8 cellular contexts compared by ENCODE assay signal in the genomic region with DNA sequence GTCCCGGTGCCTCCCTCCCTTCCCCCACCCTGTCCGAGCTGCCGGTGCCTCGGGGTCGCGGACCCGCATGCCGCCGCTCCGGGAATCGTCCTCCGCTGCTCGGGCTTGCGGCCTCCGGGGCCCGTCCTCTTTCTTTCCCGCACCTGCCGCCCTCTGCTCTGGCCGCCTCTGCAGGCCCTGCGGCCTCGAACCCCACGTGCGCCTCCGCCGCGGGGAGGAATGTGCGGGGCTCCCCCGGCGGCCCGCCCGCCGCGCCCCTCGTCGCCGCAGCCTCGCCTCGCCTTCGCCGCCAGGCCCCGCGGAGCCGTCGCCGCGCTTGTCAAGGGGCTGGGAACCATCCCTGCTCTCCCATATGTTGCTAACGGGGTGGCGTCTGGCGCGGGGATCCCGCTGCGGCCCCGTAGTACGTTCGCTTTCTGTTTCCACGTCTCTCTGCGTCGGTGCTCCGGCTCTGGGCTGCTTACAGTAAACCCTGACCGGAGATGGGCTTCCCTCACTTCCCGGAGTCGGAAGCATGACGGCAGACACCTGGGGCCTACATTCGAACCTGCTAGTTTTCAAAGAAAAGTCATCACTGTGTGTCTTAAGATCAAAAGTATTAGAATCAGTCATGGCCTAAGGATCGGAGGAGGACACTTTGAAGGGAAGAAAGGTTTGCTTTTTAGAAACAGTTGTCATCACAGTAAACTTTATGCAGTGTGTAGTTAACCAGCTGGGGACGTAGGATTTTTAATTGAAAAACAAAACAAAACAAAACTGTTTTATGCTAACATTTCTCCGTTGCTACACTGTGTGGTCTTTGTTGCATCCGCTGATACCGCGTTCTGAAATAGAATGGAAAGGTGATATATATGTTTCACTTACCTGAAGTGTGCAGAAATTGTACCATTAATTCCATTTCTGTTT.
DNase-seq lines count a peak whose midpoint lies in the region; ATAC-seq and TF ChIP-seq lines count a peak whose summit lies in the region.

No MANE protein-coding gene starts in this region.

- no peaks in the 10 kb centered on the region for H3K27me3 Mint-ChIP-seq in activated naive CD8-positive, alpha-beta T cell treated with anti-CD3 and anti-CD28 coated beads, Interleukin-2, amount 10 ng/mL, durations not matched to agents 7 days and 5 days

- H3K27ac Mint-ChIP-seq in activated naive CD8-positive, alpha-beta T cell treated with anti-CD3 and anti-CD28 coated beads, Interleukin-2, amount 10 ng/mL, durations not matched to agents 7 days and 5 days: peak overlapping the region; percentile 100

- peaks cover 43% of the 10 kb centered on the region for H3K4me1 Mint-ChIP-seq in activated naive CD8-positive, alpha-beta T cell treated with anti-CD3 and anti-CD28 coated beads, Interleukin-2, amount 10 ng/mL, durations not matched to agents 7 days and 5 days

- H3K9ac ChIP-seq in HUES64 (ENCODE audit: low read depth, low read length): peak overlapping the region; percentile 97

- peak; percentile 60 for ATAC-seq in GM21447 (IDR thresholded peaks at IDR 0.05; ENCODE audit: unreplicated experiment)
- peak; percentile 58 for ATAC-seq in SK-N-SH treated with all-trans-retinoic acid at 6 μM for 48 hours
- ATAC-seq in activated naive CD8-positive, alpha-beta T cell treated with anti-CD3 and anti-CD28 coated beads, Interleukin-2, amount 10 ng/mL, durations not matched to agents 7 days and 5 days (ENCODE audit: low read depth): peak; percentile 69
- peak; percentile 21 to 65 (median 56) for ATAC-seq in heart left ventricle
- ATAC-seq in upper lobe of right lung: peak; percentile 78

- intact Hi-C loops in heart left ventricle (cut with DNase I) (loop anchor here in 5 of 10 donors (2.0 to 10.0 kb wide), 7 partner anchors 54 to 234 kb away; a partner anchor contains a TSS), posterior vena cava (cut with DNase I) (no loop called here), upper lobe of right lung (cut with DNase I) (no loop called here)

- H3K36me3 ChIP-seq in HUES64 (ENCODE audit: insufficient read depth, low read length) (peaks cover 6% of the 10 kb centered on the region; the same call in 1 of the 2 replicates), heart left ventricle (peaks cover 0 to under 1% (median 0%) of the 10 kb centered on the region in 9 donors), upper lobe of right lung (no peaks in the 10 kb centered on the region)

- H3K27me3 ChIP-seq in HUES64 (ENCODE audit: insufficient read depth, low read length): no peaks in the 10 kb centered on the region
- no peaks in the 10 kb centered on the region for H3K27me3 ChIP-seq in heart left ventricle
- H3K27me3 ChIP-seq in upper lobe of right lung: no peaks in the 10 kb centered on the region

- H3K4me3 ChIP-seq in HUES64 (ENCODE audit: low read length) (peak overlapping the region; percentile 99), heart left ventricle (peak overlapping the region; percentile 79 to 96 (median 89)), upper lobe of right lung (peak overlapping the region; percentile 89)

- TF ChIP-seq CTCF in heart left ventricle (IDR thresholded peaks at IDR 0.05) (no peak), upper lobe of right lung (IDR thresholded peaks at IDR 0.05) (no peak)

- H3K9me3 ChIP-seq in HUES64 (ENCODE audit: insufficient read depth, low read depth, low read length) (no peaks in the 10 kb centered on the region), heart left ventricle (no peaks in the 10 kb centered on the region), upper lobe of right lung (no peaks in the 10 kb centered on the region)

- DNase-seq in DMS53 (lab: John Stamatoyannopoulos, UW) (peak; percentile 88), heart left ventricle (peak; percentile 60 to 79 (median 68)), posterior vena cava (ENCODE audit: low spot score) (peak; percentile 90), upper lobe of right lung (peak; percentile 84)
- peak; percentile 78 for DNase-seq in activated naive CD8-positive, alpha-beta T cell treated with anti-CD3 and anti-CD28 coated beads, Interleukin-2, amount 10 ng/mL, durations not matched to agents 7 days and 5 days

- H3K4me1 ChIP-seq in HUES64 (ENCODE audit: insufficient read depth, low read length): peaks cover 7% of the 10 kb centered on the region; the same call in 1 of the 2 replicates
- H3K4me1 ChIP-seq in heart left ventricle: peaks cover 0 to 47% (median 24%) of the 10 kb centered on the region in 12 donors
- H3K4me1 ChIP-seq in upper lobe of right lung: peaks cover 15% of the 10 kb centered on the region

- no peak for TF ChIP-seq POLR2A in heart left ventricle (IDR thresholded peaks at IDR 0.05)

- H3K4me3 Mint-ChIP-seq in activated naive CD8-positive, alpha-beta T cell treated with anti-CD3 and anti-CD28 coated beads, Interleukin-2, amount 10 ng/mL, durations not matched to agents 7 days and 5 days: peak overlapping the region; percentile 97

- peaks cover 16% of the 10 kb centered on the region for H3K36me3 Mint-ChIP-seq in activated naive CD8-positive, alpha-beta T cell treated with anti-CD3 and anti-CD28 coated beads, Interleukin-2, amount 10 ng/mL, durations not matched to agents 7 days and 5 days

- under 1% methylated on average over 66 of the region's 70 CpGs for WGBS in HUES64
- 0 to 1% (median 0%) methylated on average over 37 to 70 of the region's 70 CpGs for WGBS in heart left ventricle, 4 donors

- POLR2A ChIA-PET in activated naive CD8-positive, alpha-beta T cell treated with anti-CD3 and anti-CD28 coated beads, Interleukin-2, amount 10 ng/mL, durations not matched to agents 7 days and 5 days (lab: Charles Lee): interaction anchor here (0.6 to 2.1 kb wide), 15 partner anchors 9 to 421 kb away, joined by 3 to 20 read pairs (median 4); a partner anchor contains a TSS

- H3K27ac ChIP-seq in HUES64 (ENCODE audit: low read depth, low read length): peak overlapping the region; percentile 93
- H3K27ac ChIP-seq in heart left ventricle: peak overlapping the region; percentile 86 to 99 (median 96)
- H3K27ac ChIP-seq in upper lobe of right lung: peak overlapping the region; percentile 98

- H3K9me3 Mint-ChIP-seq in activated naive CD8-positive, alpha-beta T cell treated with anti-CD3 and anti-CD28 coated beads, Interleukin-2, amount 10 ng/mL, durations not matched to agents 7 days and 5 days: no peaks in the 10 kb centered on the region

TF ChIP-seq in SK-N-SH treated with all-trans-retinoic acid at 6 μM for 48 hours, 23 proteins besides CTCF, POLR2A, EP300 and RAD21 (continues in another document):
- TF ChIP-seq, protein P1, sequence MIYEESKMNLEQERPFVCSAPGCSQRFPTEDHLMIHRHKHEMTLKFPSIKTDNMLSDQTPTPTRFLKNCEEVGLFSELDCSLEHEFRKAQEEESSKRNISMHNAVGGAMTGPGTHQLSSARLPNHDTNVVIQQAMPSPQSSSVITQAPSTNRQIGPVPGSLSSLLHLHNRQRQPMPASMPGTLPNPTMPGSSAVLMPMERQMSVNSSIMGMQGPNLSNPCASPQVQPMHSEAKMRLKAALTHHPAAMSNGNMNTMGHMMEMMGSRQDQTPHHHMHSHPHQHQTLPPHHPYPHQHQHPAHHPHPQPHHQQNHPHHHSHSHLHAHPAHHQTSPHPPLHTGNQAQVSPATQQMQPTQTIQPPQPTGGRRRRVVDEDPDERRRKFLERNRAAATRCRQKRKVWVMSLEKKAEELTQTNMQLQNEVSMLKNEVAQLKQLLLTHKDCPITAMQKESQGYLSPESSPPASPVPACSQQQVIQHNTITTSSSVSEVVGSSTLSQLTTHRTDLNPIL (CRISPR knock-in tag; IDR thresholded peaks at IDR 0.05; ENCODE audit: low read depth): no peak
- TF ChIP-seq ISL1 (CRISPR knock-in tag; IDR thresholded peaks at IDR 0.05) (no peak), ARNTL (CRISPR knock-in tag; IDR thresholded peaks at IDR 0.05; ENCODE audit: borderline replicate concordance, low read depth) (no peak), ZC3H10 (CRISPR knock-in tag; IDR thresholded peaks at IDR 0.05) (no peak), TCF4 (CRISPR knock-in tag; IDR thresholded peaks at IDR 0.05; ENCODE audit: borderline replicate concordance) (no peak), GLIS3 (CRISPR knock-in tag; IDR thresholded peaks at IDR 0.05) (no peak), ZFP3 (CRISPR knock-in tag; IDR thresholded peaks at IDR 0.05) (no peak), RARB (CRISPR knock-in tag; IDR thresholded peaks at IDR 0.05) (no peak), ZNF565 (CRISPR knock-in tag; conservative IDR thresholded peaks at IDR 0.05; ENCODE audit: low read depth) (no peak), OSR1 (CRISPR knock-in tag; IDR thresholded peaks at IDR 0.05) (no peak), ZNF8 (CRISPR knock-in tag; IDR thresholded peaks at IDR 0.05) (no peak)
- TF ChIP-seq, protein P2, sequence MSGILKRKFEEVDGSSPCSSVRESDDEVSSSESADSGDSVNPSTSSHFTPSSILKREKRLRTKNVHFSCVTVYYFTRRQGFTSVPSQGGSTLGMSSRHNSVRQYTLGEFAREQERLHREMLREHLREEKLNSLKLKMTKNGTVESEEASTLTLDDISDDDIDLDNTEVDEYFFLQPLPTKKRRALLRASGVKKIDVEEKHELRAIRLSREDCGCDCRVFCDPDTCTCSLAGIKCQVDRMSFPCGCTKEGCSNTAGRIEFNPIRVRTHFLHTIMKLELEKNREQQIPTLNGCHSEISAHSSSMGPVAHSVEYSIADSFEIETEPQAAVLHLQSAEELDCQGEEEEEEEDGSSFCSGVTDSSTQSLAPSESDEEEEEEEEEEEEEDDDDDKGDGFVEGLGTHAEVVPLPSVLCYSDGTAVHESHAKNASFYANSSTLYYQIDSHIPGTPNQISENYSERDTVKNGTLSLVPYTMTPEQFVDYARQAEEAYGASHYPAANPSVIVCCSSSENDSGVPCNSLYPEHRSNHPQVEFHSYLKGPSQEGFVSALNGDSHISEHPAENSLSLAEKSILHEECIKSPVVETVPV (CRISPR knock-in tag; IDR thresholded peaks at IDR 0.05): no peak
- TF ChIP-seq, protein P3, sequence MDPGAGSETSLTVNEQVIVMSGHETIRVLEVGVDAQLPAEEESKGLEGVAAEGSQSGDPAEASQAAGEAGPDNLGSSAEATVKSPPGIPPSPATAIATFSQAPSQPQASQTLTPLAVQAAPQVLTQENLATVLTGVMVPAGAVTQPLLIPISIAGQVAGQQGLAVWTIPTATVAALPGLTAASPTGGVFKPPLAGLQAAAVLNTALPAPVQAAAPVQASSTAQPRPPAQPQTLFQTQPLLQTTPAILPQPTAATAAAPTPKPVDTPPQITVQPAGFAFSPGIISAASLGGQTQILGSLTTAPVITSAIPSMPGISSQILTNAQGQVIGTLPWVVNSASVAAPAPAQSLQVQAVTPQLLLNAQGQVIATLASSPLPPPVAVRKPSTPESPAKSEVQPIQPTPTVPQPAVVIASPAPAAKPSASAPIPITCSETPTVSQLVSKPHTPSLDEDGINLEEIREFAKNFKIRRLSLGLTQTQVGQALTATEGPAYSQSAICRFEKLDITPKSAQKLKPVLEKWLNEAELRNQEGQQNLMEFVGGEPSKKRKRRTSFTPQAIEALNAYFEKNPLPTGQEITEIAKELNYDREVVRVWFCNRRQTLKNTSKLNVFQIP (CRISPR knock-in tag; IDR thresholded peaks at IDR 0.05; ENCODE audit: borderline replicate concordance, low read depth): no peak

Comparison
In these comparisons a context has a peak if more than half of its experiments do, and no peak if none do; other contexts are left out.
1. Peak in every context shown above with its lines: DNase-seq, ATAC-seq, H3K4me3 ChIP-seq and H3K27ac ChIP-seq.